1 cellular context compared by ENCODE assay signal in genomic region chr16:66851166-66851964, GRCh38.
TF ChIP-seq lines count a peak whose summit lies in the region.

No MANE protein-coding gene starts in this region.

TF ChIP-seq in H1, 55 proteins besides CTCF, POLR2A, EP300 and RAD21:
- TF ChIP-seq CHD2 (IDR thresholded peaks at IDR 0.05; ENCODE audit: low read length) = no peak
- no peak for TF ChIP-seq KDM5A (IDR thresholded peaks at IDR 0.05; ENCODE audit: low read length)
- TF ChIP-seq E2F6 (IDR thresholded peaks at IDR 0.05) = no peak
